ENCODE assay signal across 1 cellular context in genomic region chr15:99099661-99100060, GRCh38.
TF ChIP-seq lines count a peak whose summit lies in the region.

No MANE protein-coding gene starts in this region.

TF ChIP-seq in HepG2, 621 proteins besides CTCF, POLR2A, EP300 and RAD21:
- TF ChIP-seq THAP9 (CRISPR knock-in tag; IDR thresholded peaks at IDR 0.05; ENCODE audit: borderline replicate concordance): no peak
- TF ChIP-seq NFKBIZ (CRISPR knock-in tag; IDR thresholded peaks at IDR 0.05): no peak
